12 cellular contexts compared by ENCODE assay signal in genomic region chr17:66989076-66989475, GRCh38. TPM values are rescaled to one million over a fixed set of nuclear protein-coding genes. Genes with fewer than 3 reads are reported as not detected.
"Had no signal": no experiment of that assay in that cellular context is flagged by ENCODE, and none has a peak within 500 bp of the region (broad histone marks: within the 10 kb centered on the region; RNA-seq: fewer than 3 reads in every experiment).

No MANE protein-coding gene starts in this region.

- FAIRE-seq: H1, H54 had no signal

- H3K4me3 ChIP-seq: GM23248, GM23338, HAP-1 had no signal

- H3K36me3 ChIP-seq: HAP-1 had no signal

- H3K27ac ChIP-seq: GM23248 had no signal

- H3K4me2 ChIP-seq: GM23338 had no signal

- H2AFZ ChIP-seq: GM23248, GM23338 had no signal

- ATAC-seq: HCT116 had no signal

- H3K4me1 ChIP-seq: HAP-1 had no signal

- DNase-seq: GM23248, GOT3, H9, HCEC 1CT, HFFc6 had no signal

- H3K9ac ChIP-seq: GM23248 had no signal

- H3K9me3 ChIP-seq: HAP-1 had no signal

RNA-seq across cellular contexts. Expression of gene CACNG4, which starts 24.6 kb away (rescaled TPM):
- total RNA-seq: GM23248, HFFc6 had no signal
- polyA plus RNA-seq: GM23248 had no signal

RNA-seq across cellular contexts. Expression of gene CACNG1, which starts 55.3 kb away (rescaled TPM):
- total RNA-seq: GM23248, GM23338, H1, H4, H7, H9, HFFc6 had no signal
- polyA plus RNA-seq: GM23248, GM23338, H1 had no signal
